Comparison of ENCODE assay signal across 27 cellular contexts in the genomic region with DNA sequence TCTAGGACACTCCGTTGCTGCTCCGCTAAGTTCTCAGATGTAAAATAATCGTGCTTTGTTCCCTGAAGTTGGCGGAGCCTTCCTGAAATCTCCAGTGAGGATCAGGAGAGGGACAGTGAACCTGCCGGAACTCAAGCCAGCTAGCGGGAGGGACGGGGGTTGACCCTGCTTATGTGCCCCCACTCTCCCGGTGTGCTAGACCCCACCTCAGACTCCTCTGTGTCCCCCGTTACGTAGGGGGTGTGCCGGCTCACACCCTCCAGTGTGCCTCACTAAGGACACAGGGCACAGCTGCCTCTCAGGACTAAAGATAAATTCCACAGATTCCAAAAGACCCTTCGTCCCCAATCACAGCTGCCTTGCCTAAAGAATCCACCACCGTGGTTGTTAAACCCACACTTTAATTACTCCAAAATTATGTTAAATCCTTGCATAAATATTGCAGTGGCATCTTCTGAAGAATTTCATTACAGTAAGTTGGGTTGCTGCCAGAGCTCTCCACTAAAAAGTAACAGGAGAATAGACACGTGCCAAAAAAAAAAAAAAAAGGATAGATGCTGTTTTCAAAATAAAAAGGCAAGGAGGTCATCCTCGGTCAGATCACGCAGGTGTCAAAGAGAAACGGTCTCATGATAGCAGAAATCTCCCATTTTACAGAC.
DNase-seq lines count a peak whose midpoint lies in the region; ATAC-seq and TF ChIP-seq lines count a peak whose summit lies in the region.
"Had no signal": no experiment of that assay in that cellular context is flagged by ENCODE, and none has a peak within 500 bp of the region (broad histone marks: within the 10 kb centered on the region; RNA-seq: fewer than 3 reads in every experiment).

No MANE protein-coding gene starts in this region.

- TF ChIP-seq CTCF in endothelial cell (IDR thresholded peaks at IDR 0.05; ENCODE audit: unreplicated experiment), result no peak

- peaks cover 36% of the 10 kb centered on the region for H3K4me1 ChIP-seq in HUES6 (ENCODE audit: control insufficient read depth, insufficient read depth, low read length)
- H3K4me1 ChIP-seq: adrenal gland, testis had no signal

- peak overlapping the region; percentile 21 for H3K27ac Mint-ChIP-seq in endothelial cell (ENCODE audit: unreplicated experiment)
- H3K27ac Mint-ChIP-seq: activated CD4-positive, alpha-beta memory T cell treated with anti-CD3 and anti-CD28 coated beads, Interleukin-2, amount 10 ng/mL, durations not matched to agents 7 days and 5 days; CD8-positive, alpha-beta T cell; naive B cell; stimulated activated naive B cell treated with anti-CD40 and anti-IgM and Interleukin-4, amounts not matched to agents 10 μg/mL and 1 μg/mL and 100 μg/mL, for 72 hours had no signal

- H3K4me1 Mint-ChIP-seq in endothelial cell (ENCODE audit: unreplicated experiment), result peaks cover 13% of the 10 kb centered on the region
- H3K4me1 Mint-ChIP-seq: activated CD4-positive, alpha-beta memory T cell treated with anti-CD3 and anti-CD28 coated beads, Interleukin-2, amount 10 ng/mL, durations not matched to agents 7 days and 5 days had no signal

- H3K4me3 Mint-ChIP-seq in endothelial cell (ENCODE audit: unreplicated experiment), result peak overlapping the region; percentile 65
- H3K4me3 Mint-ChIP-seq: activated CD4-positive, alpha-beta memory T cell treated with anti-CD3 and anti-CD28 coated beads, Interleukin-2, amount 10 ng/mL, durations not matched to agents 7 days and 5 days; CD8-positive, alpha-beta T cell; stimulated activated naive B cell treated with anti-CD40 and anti-IgM and Interleukin-4, amounts not matched to agents 10 μg/mL and 1 μg/mL and 100 μg/mL, for 72 hours had no signal

- no peaks in the 10 kb centered on the region for H3K36me3 Mint-ChIP-seq in endothelial cell (ENCODE audit: low read depth, unreplicated experiment)
- H3K36me3 Mint-ChIP-seq: CD8-positive, alpha-beta T cell; naive B cell; stimulated activated naive B cell treated with anti-CD40 and anti-IgM and Interleukin-4, amounts not matched to agents 10 μg/mL and 1 μg/mL and 100 μg/mL, for 72 hours had no signal

- H3K27ac ChIP-seq in HUES6 (ENCODE audit: low read depth, low read length), result no peak overlapping the region
- H3K27ac ChIP-seq: 22Rv1, adrenal gland, ovary, testis had no signal

- no peak overlapping the region for H3K9ac ChIP-seq in HUES6 (ENCODE audit: low read length)

- DNase-seq in DMS 273 (lab: John Stamatoyannopoulos, UW; ENCODE audit: unreplicated experiment) (peak; percentile 40), DMS 273 treated with DMSO at 0.1 percent for 48 hours (lab: John Stamatoyannopoulos, UW) (no peak), endothelial cell (ENCODE audit: low spot score) (no peak), retina (peak; percentile 51), Kasumi-1 (lab: John Stamatoyannopoulos, UW) (no peak), ecto neural progenitor cell (ENCODE audit: low spot score) (no peak)
- DNase-seq: activated CD4-positive, alpha-beta memory T cell treated with anti-CD3 and anti-CD28 coated beads, Interleukin-2, amount 10 ng/mL, durations not matched to agents 7 days and 5 days; activated naive CD4-positive, alpha-beta T cell; activated T-cell treated with anti-CD3 and anti-CD28 coated beads, Interleukin-2, amount 50 U/mL, for 1 hour; adrenal gland; AML-193; CD8-positive, alpha-beta T cell; cortex of kidney; DMS53; GF-D8; left cardiac atrium; naive B cell; NCI-H2029 treated with DMSO at 0.1 percent for 48 hours; ovary; stimulated activated CD4-positive, alpha-beta T cell treated with anti-CD3 and anti-CD28 coated beads, Interleukin-1b, Interleukin-23, amount 100 ng/mL, for 48 hours; stimulated activated naive B cell treated with anti-CD40 and anti-IgM and Interleukin-4, amounts not matched to agents 10 μg/mL and 1 μg/mL and 100 μg/mL, for 72 hours; T-helper 9 cell; testis had no signal

- H3K9me3 Mint-ChIP-seq in endothelial cell (ENCODE audit: unreplicated experiment), result no peaks in the 10 kb centered on the region
- H3K9me3 Mint-ChIP-seq: activated CD4-positive, alpha-beta memory T cell treated with anti-CD3 and anti-CD28 coated beads, Interleukin-2, amount 10 ng/mL, durations not matched to agents 7 days and 5 days; CD8-positive, alpha-beta T cell; naive B cell; stimulated activated naive B cell treated with anti-CD40 and anti-IgM and Interleukin-4, amounts not matched to agents 10 μg/mL and 1 μg/mL and 100 μg/mL, for 72 hours had no signal

- H3K36me3 ChIP-seq in HUES6 (ENCODE audit: control insufficient read depth, insufficient read depth, low read length), result no peaks in the 10 kb centered on the region
- H3K36me3 ChIP-seq: adrenal gland, ovary had no signal

- H3K27me3 ChIP-seq in HUES6 (ENCODE audit: control insufficient read depth, insufficient read depth, low read length), result peaks cover 70% of the 10 kb centered on the region
- H3K27me3 ChIP-seq: ovary, testis had no signal

- ATAC-seq in GM18511 (IDR thresholded peaks at IDR 0.05; ENCODE audit: unreplicated experiment), result no peak
- ATAC-seq: activated CD4-positive, CD25-positive, alpha-beta regulatory T cell treated with anti-CD3 and anti-CD28 coated beads, Interleukin-2, amount 50 U/mL, for 24 hours; CD8-positive, alpha-beta T cell; stimulated activated naive B cell treated with anti-CD40 and anti-IgM and Interleukin-4, amounts not matched to agents 10 μg/mL and 1 μg/mL and 100 μg/mL, for 72 hours had no signal

- peak overlapping the region; percentile 28; the same call in 1 of the 2 replicates for H3K4me3 ChIP-seq in HUES6 (ENCODE audit: low read depth, low read length)
- H3K4me3 ChIP-seq: adrenal gland, ovary, testis had no signal

- no peaks in the 10 kb centered on the region for H3K9me3 ChIP-seq in HUES6 (ENCODE audit: control insufficient read depth, insufficient read depth, low read depth, low read length)
- H3K9me3 ChIP-seq: adrenal gland, ovary, testis had no signal

- peaks cover 12% of the 10 kb centered on the region for H3K27me3 Mint-ChIP-seq in endothelial cell (ENCODE audit: unreplicated experiment)

Comparison
In these comparisons a context has a peak if more than half of its experiments do, and no peak if none do; other contexts are left out.
1. DNase-seq: peak in DMS 273 (single experiment) and retina (single experiment); none in DMS 273 treated with DMSO at 0.1 percent for 48 hours (single experiment), endothelial cell (single experiment), Kasumi-1 (0 of 2) and ecto neural progenitor cell (single experiment).